1 cellular context compared by ENCODE assay signal in genomic region chr1:31642366-31642765, GRCh38.
TF ChIP-seq lines count a peak whose summit lies in the region.

No MANE protein-coding gene starts in this region.

TF ChIP-seq in H1, 55 proteins besides CTCF, POLR2A, EP300 and RAD21:
- peak; percentile 38; the same call in 1 of the 2 replicates for TF ChIP-seq SP1 (IDR thresholded peaks at IDR 0.05; ENCODE audit: low read depth, low read length)
- TF ChIP-seq JUN (IDR thresholded peaks at IDR 0.05; ENCODE audit: low read depth, low read length): no peak
